ENCODE assay signal across 1 cellular context in genomic region chr15:76336254-76337046, GRCh38.
A peak's percentile ranks its signal among the peaks of the same experiment; 100 is the strongest.
TF ChIP-seq lines count a peak whose summit lies in the region.

ISL2 (plus strand) TSS chr15:76336773; CDS start chr15:76336884, 111 bp downstream.

TF ChIP-seq in K562, 482 proteins besides CTCF, POLR2A, EP300 and RAD21 (continued from another document and continues in another):
- TF ChIP-seq, protein P1, sequence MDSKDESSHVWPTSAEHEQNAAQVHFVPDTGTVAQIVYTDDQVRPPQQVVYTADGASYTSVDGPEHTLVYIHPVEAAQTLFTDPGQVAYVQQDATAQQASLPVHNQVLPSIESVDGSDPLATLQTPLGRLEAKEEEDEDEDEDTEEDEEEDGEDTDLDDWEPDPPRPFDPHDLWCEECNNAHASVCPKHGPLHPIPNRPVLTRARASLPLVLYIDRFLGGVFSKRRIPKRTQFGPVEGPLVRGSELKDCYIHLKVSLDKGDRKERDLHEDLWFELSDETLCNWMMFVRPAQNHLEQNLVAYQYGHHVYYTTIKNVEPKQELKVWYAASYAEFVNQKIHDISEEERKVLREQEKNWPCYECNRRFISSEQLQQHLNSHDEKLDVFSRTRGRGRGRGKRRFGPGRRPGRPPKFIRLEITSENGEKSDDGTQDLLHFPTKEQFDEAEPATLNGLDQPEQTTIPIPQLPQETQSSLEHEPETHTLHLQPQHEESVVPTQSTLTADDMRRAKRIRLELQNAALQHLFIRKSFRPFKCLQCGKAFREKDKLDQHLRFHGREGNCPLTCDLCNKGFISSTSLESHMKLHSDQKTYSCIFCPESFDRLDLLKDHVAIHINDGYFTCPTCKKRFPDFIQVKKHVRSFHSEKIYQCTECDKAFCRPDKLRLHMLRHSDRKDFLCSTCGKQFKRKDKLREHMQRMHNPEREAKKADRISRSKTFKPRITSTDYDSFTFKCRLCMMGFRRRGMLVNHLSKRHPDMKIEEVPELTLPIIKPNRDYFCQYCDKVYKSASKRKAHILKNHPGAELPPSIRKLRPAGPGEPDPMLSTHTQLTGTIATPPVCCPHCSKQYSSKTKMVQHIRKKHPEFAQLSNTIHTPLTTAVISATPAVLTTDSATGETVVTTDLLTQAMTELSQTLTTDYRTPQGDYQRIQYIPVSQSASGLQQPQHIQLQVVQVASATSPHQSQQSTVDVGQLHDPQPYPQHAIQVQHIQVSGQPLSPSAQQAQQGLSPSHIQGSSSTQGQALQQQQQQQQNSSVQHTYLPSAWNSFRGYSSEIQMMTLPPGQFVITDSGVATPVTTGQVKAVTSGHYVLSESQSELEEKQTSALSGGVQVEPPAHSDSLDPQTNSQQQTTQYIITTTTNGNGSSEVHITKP (IDR thresholded peaks at IDR 0.05; ENCODE audit: partially characterized antibody) = peak; percentile 61
- TF ChIP-seq NKRF (IDR thresholded peaks at IDR 0.05; ENCODE audit: borderline replicate concordance) = no peak
- TF ChIP-seq BCL6 (CRISPR knock-in tag; IDR thresholded peaks at IDR 0.05) = no peak
- no peak for TF ChIP-seq SIX5 (IDR thresholded peaks at IDR 0.05; ENCODE audit: borderline replicate concordance in 1 of 2, insufficient read depth in 1 of 2, low read depth in 1 of 2, low read length in 2 of 2)
- no peak for TF ChIP-seq ELF2 (CRISPR knock-in tag; IDR thresholded peaks at IDR 0.05)
- no peak for TF ChIP-seq HNRNPK (IDR thresholded peaks at IDR 0.05; ENCODE audit: low read depth, low read length, poor library complexity, severe bottlenecking)
- peak; percentile 94 for TF ChIP-seq EGR1 (conservative IDR thresholded peaks at IDR 0.05)
- TF ChIP-seq, protein P2, sequence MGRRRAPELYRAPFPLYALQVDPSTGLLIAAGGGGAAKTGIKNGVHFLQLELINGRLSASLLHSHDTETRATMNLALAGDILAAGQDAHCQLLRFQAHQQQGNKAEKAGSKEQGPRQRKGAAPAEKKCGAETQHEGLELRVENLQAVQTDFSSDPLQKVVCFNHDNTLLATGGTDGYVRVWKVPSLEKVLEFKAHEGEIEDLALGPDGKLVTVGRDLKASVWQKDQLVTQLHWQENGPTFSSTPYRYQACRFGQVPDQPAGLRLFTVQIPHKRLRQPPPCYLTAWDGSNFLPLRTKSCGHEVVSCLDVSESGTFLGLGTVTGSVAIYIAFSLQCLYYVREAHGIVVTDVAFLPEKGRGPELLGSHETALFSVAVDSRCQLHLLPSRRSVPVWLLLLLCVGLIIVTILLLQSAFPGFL (CRISPR knock-in tag; IDR thresholded peaks at IDR 0.05) = no peak
- TF ChIP-seq, protein P3, sequence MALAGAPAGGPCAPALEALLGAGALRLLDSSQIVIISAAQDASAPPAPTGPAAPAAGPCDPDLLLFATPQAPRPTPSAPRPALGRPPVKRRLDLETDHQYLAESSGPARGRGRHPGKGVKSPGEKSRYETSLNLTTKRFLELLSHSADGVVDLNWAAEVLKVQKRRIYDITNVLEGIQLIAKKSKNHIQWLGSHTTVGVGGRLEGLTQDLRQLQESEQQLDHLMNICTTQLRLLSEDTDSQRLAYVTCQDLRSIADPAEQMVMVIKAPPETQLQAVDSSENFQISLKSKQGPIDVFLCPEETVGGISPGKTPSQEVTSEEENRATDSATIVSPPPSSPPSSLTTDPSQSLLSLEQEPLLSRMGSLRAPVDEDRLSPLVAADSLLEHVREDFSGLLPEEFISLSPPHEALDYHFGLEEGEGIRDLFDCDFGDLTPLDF (CRISPR knock-in tag; IDR thresholded peaks at IDR 0.05) = no peak
- no peak for TF ChIP-seq ZNF398 (CRISPR knock-in tag; IDR thresholded peaks at IDR 0.05)
- TF ChIP-seq SRSF1 (IDR thresholded peaks at IDR 0.05; ENCODE audit: low read depth, low read length) = no peak
- TF ChIP-seq, protein P4, sequence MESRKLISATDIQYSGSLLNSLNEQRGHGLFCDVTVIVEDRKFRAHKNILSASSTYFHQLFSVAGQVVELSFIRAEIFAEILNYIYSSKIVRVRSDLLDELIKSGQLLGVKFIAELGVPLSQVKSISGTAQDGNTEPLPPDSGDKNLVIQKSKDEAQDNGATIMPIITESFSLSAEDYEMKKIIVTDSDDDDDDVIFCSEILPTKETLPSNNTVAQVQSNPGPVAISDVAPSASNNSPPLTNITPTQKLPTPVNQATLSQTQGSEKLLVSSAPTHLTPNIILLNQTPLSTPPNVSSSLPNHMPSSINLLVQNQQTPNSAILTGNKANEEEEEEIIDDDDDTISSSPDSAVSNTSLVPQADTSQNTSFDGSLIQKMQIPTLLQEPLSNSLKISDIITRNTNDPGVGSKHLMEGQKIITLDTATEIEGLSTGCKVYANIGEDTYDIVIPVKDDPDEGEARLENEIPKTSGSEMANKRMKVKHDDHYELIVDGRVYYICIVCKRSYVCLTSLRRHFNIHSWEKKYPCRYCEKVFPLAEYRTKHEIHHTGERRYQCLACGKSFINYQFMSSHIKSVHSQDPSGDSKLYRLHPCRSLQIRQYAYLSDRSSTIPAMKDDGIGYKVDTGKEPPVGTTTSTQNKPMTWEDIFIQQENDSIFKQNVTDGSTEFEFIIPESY (CRISPR knock-in tag; IDR thresholded peaks at IDR 0.05) = no peak
- no peak for TF ChIP-seq ZNF445 (CRISPR knock-in tag; IDR thresholded peaks at IDR 0.05; ENCODE audit: low read depth)
- TF ChIP-seq, protein P5, sequence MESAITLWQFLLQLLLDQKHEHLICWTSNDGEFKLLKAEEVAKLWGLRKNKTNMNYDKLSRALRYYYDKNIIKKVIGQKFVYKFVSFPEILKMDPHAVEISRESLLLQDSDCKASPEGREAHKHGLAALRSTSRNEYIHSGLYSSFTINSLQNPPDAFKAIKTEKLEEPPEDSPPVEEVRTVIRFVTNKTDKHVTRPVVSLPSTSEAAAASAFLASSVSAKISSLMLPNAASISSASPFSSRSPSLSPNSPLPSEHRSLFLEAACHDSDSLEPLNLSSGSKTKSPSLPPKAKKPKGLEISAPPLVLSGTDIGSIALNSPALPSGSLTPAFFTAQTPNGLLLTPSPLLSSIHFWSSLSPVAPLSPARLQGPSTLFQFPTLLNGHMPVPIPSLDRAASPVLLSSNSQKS (CRISPR knock-in tag; IDR thresholded peaks at IDR 0.05) = no peak
- TF ChIP-seq, protein P6, sequence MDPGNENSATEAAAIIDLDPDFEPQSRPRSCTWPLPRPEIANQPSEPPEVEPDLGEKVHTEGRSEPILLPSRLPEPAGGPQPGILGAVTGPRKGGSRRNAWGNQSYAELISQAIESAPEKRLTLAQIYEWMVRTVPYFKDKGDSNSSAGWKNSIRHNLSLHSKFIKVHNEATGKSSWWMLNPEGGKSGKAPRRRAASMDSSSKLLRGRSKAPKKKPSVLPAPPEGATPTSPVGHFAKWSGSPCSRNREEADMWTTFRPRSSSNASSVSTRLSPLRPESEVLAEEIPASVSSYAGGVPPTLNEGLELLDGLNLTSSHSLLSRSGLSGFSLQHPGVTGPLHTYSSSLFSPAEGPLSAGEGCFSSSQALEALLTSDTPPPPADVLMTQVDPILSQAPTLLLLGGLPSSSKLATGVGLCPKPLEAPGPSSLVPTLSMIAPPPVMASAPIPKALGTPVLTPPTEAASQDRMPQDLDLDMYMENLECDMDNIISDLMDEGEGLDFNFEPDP (CRISPR knock-in tag; IDR thresholded peaks at IDR 0.05) = no peak
- TF ChIP-seq ZBTB34 (CRISPR knock-in tag; IDR thresholded peaks at IDR 0.05) = no peak; the same call in 1 of the 2 replicates
- TF ChIP-seq TBP (optimal IDR thresholded peaks at IDR 0.05; ENCODE audit: low read depth, low read length) = peak; percentile 82
- no peak for TF ChIP-seq ZBTB49 (CRISPR knock-in tag; IDR thresholded peaks at IDR 0.05; ENCODE audit: borderline replicate concordance)
- TF ChIP-seq ETS2 (tag; IDR thresholded peaks at IDR 0.05; ENCODE audit: borderline replicate concordance, poor library complexity, severe bottlenecking) = no peak
- no peak for TF ChIP-seq ZNF133 (CRISPR knock-in tag; IDR thresholded peaks at IDR 0.05)
- peak; percentile 70 for TF ChIP-seq PKNOX1 (IDR thresholded peaks at IDR 0.05)
- no peak for TF ChIP-seq CEBPZ (IDR thresholded peaks at IDR 0.05; ENCODE audit: borderline replicate concordance, low read depth, low read length)
- no peak for TF ChIP-seq ZNF668 (CRISPR knock-in tag; IDR thresholded peaks at IDR 0.05)
